ENCODE assay signal across 1 cellular context in genomic region chr5:127492854-127493738, GRCh38.
A peak's percentile ranks its signal among the peaks of the same experiment; 100 is the strongest.
TF ChIP-seq lines count a peak whose summit lies in the region.

No MANE protein-coding gene starts in this region.

TF ChIP-seq in HEK293, 187 proteins besides CTCF, POLR2A, EP300 and RAD21:
- TF ChIP-seq ZBTB44 (tag by site-specific recombination; IDR thresholded peaks at IDR 0.05) (0 out of 2 replicates have a peak, but pooled peaks have one; percentile 19), ZBTB11 (tag by site-specific recombination; conservative IDR thresholded peaks at IDR 0.05; ENCODE audit: low read depth) (no peak), RBAK (tag by site-specific recombination; IDR thresholded peaks at IDR 0.05) (no peak), ZNF530 (tag by site-specific recombination; IDR thresholded peaks at IDR 0.05; ENCODE audit: low read depth) (no peak), ZNF670 (tag by site-specific recombination; IDR thresholded peaks at IDR 0.05; ENCODE audit: low read depth) (no peak), SP2 (tag by site-specific recombination; IDR thresholded peaks at IDR 0.05) (no peak), ZNF654 (tag by site-specific recombination; IDR thresholded peaks at IDR 0.05; ENCODE audit: low read depth) (peak; percentile 80), ZEB2 (tag by site-specific recombination; IDR thresholded peaks at IDR 0.05) (peak; percentile 42; the same call in 1 of the 2 replicates), ZNF660 (tag by site-specific recombination; IDR thresholded peaks at IDR 0.05) (peak; percentile 69; the same call in 1 of the 2 replicates), SCRT2 (tag by site-specific recombination; IDR thresholded peaks at IDR 0.05) (peak; percentile 67; the same call in 1 of the 2 replicates), ZNF274 (IDR thresholded peaks at IDR 0.05; ENCODE audit: low read length) (no peak), ZNF274 (tag by site-specific recombination; IDR thresholded peaks at IDR 0.05; ENCODE audit: borderline replicate concordance) (no peak)
